In the genomic region with DNA sequence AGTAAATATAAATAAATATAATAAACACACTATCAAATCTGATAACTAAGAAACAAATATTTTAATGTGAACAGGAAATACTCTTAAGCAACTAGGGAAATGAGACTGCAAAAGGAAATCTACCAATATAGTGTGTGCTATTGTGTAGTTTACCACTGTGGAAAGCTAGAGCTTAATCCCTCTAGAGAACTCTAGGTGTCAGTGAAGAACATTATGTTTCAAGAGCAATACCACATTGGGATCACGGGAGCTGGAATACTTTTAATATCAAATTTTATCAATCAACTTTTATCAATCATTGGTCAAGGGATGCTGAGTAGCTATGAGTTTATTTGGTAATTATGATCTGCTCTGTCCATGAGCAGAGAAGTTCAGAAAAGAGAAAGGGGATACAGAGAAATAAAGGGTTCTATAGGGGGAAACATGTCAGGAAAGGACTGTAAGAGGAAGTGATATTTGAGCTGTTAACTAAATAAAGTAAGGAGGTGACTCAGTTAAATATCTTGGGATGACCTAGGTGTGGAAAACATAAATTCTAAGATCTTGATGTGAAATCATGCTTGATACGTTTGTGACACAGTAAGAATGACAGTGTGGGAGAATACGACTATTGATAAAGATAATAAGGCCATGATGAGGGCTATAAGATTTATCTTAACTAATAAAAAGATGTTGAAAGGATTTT, we compare ENCODE assay signal across 9 cellular contexts.
DNase-seq lines count a peak whose midpoint lies in the region; ATAC-seq and TF ChIP-seq lines count a peak whose summit lies in the region.
"Had no signal": no experiment of that assay in that cellular context is flagged by ENCODE, and none has a peak within 500 bp of the region (broad histone marks: within the 10 kb centered on the region; RNA-seq: fewer than 3 reads in every experiment).

No MANE protein-coding gene starts in this region.

- no peak for ATAC-seq in HG03432 (IDR thresholded peaks at IDR 0.05; ENCODE audit: unreplicated experiment)
- ATAC-seq in activated CD8-positive, alpha-beta T cell treated with anti-CD3 and anti-CD28 coated beads, Interleukin-2, amount 10 ng/mL, durations not matched to agents 7 days and 5 days, result no peak

- no peaks in the 10 kb centered on the region for H3K27me3 Mint-ChIP-seq in nephron (ENCODE audit: low read depth)
- H3K27me3 Mint-ChIP-seq in activated CD8-positive, alpha-beta T cell treated with anti-CD3 and anti-CD28 coated beads, Interleukin-2, amount 10 ng/mL, durations not matched to agents 7 days and 5 days (ENCODE audit: low read depth), result peaks cover 8% of the 10 kb centered on the region

- H3K27ac Mint-ChIP-seq in nephron, result peak overlapping the region in 1 of 3 experiments; percentile 27
- no peak overlapping the region for H3K27ac Mint-ChIP-seq in activated CD8-positive, alpha-beta T cell treated with anti-CD3 and anti-CD28 coated beads, Interleukin-2, amount 10 ng/mL, durations not matched to agents 7 days and 5 days

- H3K4me3 Mint-ChIP-seq in nephron, result no peak overlapping the region
- no peak overlapping the region for H3K4me3 Mint-ChIP-seq in activated CD8-positive, alpha-beta T cell treated with anti-CD3 and anti-CD28 coated beads, Interleukin-2, amount 10 ng/mL, durations not matched to agents 7 days and 5 days

- CTCF ChIA-PET in activated CD8-positive, alpha-beta T cell treated with anti-CD3 and anti-CD28 coated beads, Interleukin-2, amount 10 ng/mL, durations not matched to agents 7 days and 5 days (lab: Charles Lee), result no interaction called here

- peaks cover 4% of the 10 kb centered on the region for H3K9me3 Mint-ChIP-seq in nephron
- no peaks in the 10 kb centered on the region for H3K9me3 Mint-ChIP-seq in activated CD8-positive, alpha-beta T cell treated with anti-CD3 and anti-CD28 coated beads, Interleukin-2, amount 10 ng/mL, durations not matched to agents 7 days and 5 days (ENCODE audit: insufficient read depth)

- peak; percentile 43 for DNase-seq in EH (ENCODE audit: low read depth)
- peak; percentile 1 for DNase-seq in NCI-H1694 (lab: John Stamatoyannopoulos, UW)
- peak; percentile 75 for DNase-seq in choroid plexus epithelial cell (ENCODE audit: low read depth)
- no peak for DNase-seq in NCI-H2107 (lab: John Stamatoyannopoulos, UW)
- no peak for DNase-seq in cerebellar cortex (ENCODE audit: low spot score)
- no peak for DNase-seq in activated CD8-positive, alpha-beta T cell treated with anti-CD3 and anti-CD28 coated beads, Interleukin-2, amount 10 ng/mL, durations not matched to agents 7 days and 5 days
- DNase-seq: activated CD4-positive, alpha-beta T cell treated with anti-CD3 and anti-CD28 coated beads for 1 hour had no signal

- peaks cover 11% of the 10 kb centered on the region for H3K4me1 Mint-ChIP-seq in nephron
- H3K4me1 Mint-ChIP-seq in activated CD8-positive, alpha-beta T cell treated with anti-CD3 and anti-CD28 coated beads, Interleukin-2, amount 10 ng/mL, durations not matched to agents 7 days and 5 days (ENCODE audit: low read depth), result no peaks in the 10 kb centered on the region

- POLR2A ChIA-PET in activated CD8-positive, alpha-beta T cell treated with anti-CD3 and anti-CD28 coated beads, Interleukin-2, amount 10 ng/mL, durations not matched to agents 7 days and 5 days (lab: Charles Lee), result no interaction called here

- peak; percentile 59 for TF ChIP-seq CTCF in choroid plexus epithelial cell (conservative IDR thresholded peaks at IDR 0.05; ENCODE audit: low read depth, low read length)
- TF ChIP-seq CTCF in nephron (IDR thresholded peaks at IDR 0.05; ENCODE audit: unreplicated experiment in 3 of 3), result peak in 2 of 3 experiments; percentile 33 to 47

- H3K36me3 Mint-ChIP-seq in nephron (ENCODE audit: low read depth), result no peaks in the 10 kb centered on the region
- H3K36me3 Mint-ChIP-seq in activated CD8-positive, alpha-beta T cell treated with anti-CD3 and anti-CD28 coated beads, Interleukin-2, amount 10 ng/mL, durations not matched to agents 7 days and 5 days (ENCODE audit: low read depth), result no peaks in the 10 kb centered on the region

- peak overlapping the region; percentile 41 for H3K4me3 ChIP-seq in choroid plexus epithelial cell (ENCODE audit: low read depth, low read length)

Comparison
In these comparisons a context has a peak if more than half of its experiments do, and no peak if none do; other contexts are left out.
1. DNase-seq: peak in EH (single experiment), NCI-H1694 (single experiment) and choroid plexus epithelial cell (single experiment); none in NCI-H2107 (single experiment), cerebellar cortex (single experiment) and activated CD8-positive, alpha-beta T cell treated with anti-CD3 and anti-CD28 coated beads, Interleukin-2, amount 10 ng/mL, durations not matched to agents 7 days and 5 days (single experiment).